In genomic region chr16:19700319-19700781, GRCh38 we compare ENCODE assay signal across 9 cellular contexts. TPM values are rescaled to one million over a fixed set of nuclear protein-coding genes. Genes with fewer than 3 reads are reported as not detected.
DNase-seq lines count a peak whose midpoint lies in the region; ATAC-seq and TF ChIP-seq lines count a peak whose summit lies in the region.
"Had no signal": no experiment of that assay in that cellular context is flagged by ENCODE, and none has a peak within 500 bp of the region (broad histone marks: within the 10 kb centered on the region; RNA-seq: fewer than 3 reads in every experiment).

No MANE protein-coding gene starts in this region.

- H3K4me1 ChIP-seq in CD4-positive, alpha-beta memory T cell (ENCODE audit: insufficient read depth, low read length): peaks cover 41% of the 10 kb centered on the region

- no peaks in the 10 kb centered on the region for H3K27me3 ChIP-seq in CD4-positive, alpha-beta memory T cell (ENCODE audit: insufficient read depth, low read length)
- H3K27me3 ChIP-seq in MG63: no peaks in the 10 kb centered on the region
- no peaks in the 10 kb centered on the region for H3K27me3 ChIP-seq in dorsolateral prefrontal cortex

- peaks cover 45 to 64% of the 10 kb centered on the region in 2 donors for H3K36me3 Mint-ChIP-seq in CD4-positive, alpha-beta memory T cell
- H3K36me3 Mint-ChIP-seq in osteocyte (ENCODE audit: unreplicated experiment): peaks cover 39% of the 10 kb centered on the region

- TF ChIP-seq CTCF in dorsolateral prefrontal cortex (IDR thresholded peaks at IDR 0.05 in 54 of 56, conservative IDR thresholded peaks at IDR 0.05 in 2 of 56; ENCODE audit: low read depth in 1 of 56, partially characterized antibody in 56 of 56): no peak
- no peak for TF ChIP-seq CTCF in osteocyte (IDR thresholded peaks at IDR 0.05)

- H3K36me3 ChIP-seq in CD4-positive, alpha-beta memory T cell (ENCODE audit: insufficient read depth, low read length): peaks cover 26% of the 10 kb centered on the region
- peaks cover 72% of the 10 kb centered on the region for H3K36me3 ChIP-seq in MG63

- H3K4me1 Mint-ChIP-seq in CD4-positive, alpha-beta memory T cell: peaks cover 30 to 57% (median 45%) of the 10 kb centered on the region in 4 donors
- peaks cover 36% of the 10 kb centered on the region for H3K4me1 Mint-ChIP-seq in osteocyte (ENCODE audit: unreplicated experiment)

- no peaks in the 10 kb centered on the region for H3K27me3 Mint-ChIP-seq in CD4-positive, alpha-beta memory T cell
- no peaks in the 10 kb centered on the region for H3K27me3 Mint-ChIP-seq in osteocyte (ENCODE audit: unreplicated experiment)

- H3K4me3 ChIP-seq in CD4-positive, alpha-beta memory T cell (ENCODE audit: low read length in 2 of 2): no peak overlapping the region
- H3K4me3 ChIP-seq in MG63 (no peak overlapping the region), dorsolateral prefrontal cortex (no peak overlapping the region)

- H3K9me3 ChIP-seq in CD4-positive, alpha-beta memory T cell (ENCODE audit: control insufficient read depth in 1 of 2, low read length in 2 of 2): no peaks in the 10 kb centered on the region
- no peaks in the 10 kb centered on the region for H3K9me3 ChIP-seq in MG63

- intact Hi-C loops in CD4-positive, alpha-beta memory T cell (cut with micrococcal nuclease): no loop called here
- intact Hi-C loops in dorsolateral prefrontal cortex (cut with DNase I): no loop called here

- no peaks in the 10 kb centered on the region for H3K9me3 Mint-ChIP-seq in CD4-positive, alpha-beta memory T cell
- H3K9me3 Mint-ChIP-seq in osteocyte (ENCODE audit: unreplicated experiment): no peaks in the 10 kb centered on the region

- ATAC-seq in HG02571 (IDR thresholded peaks at IDR 0.05; ENCODE audit: unreplicated experiment) (no peak), HG03432 (IDR thresholded peaks at IDR 0.05; ENCODE audit: unreplicated experiment) (no peak)

- POLR2A ChIA-PET in CD4-positive, alpha-beta memory T cell (lab: Charles Lee; ENCODE audit: partially characterized antibody): interaction anchor here (1.0 to 1.4 kb wide), 2 partner anchors 12 to 17 kb away, joined by 3 to 5 read pairs; partner anchors contain the start of genes IQCK and KNOP1

- no peak overlapping the region for H3K27ac ChIP-seq in CD4-positive, alpha-beta memory T cell (ENCODE audit: low read depth, low read length)
- peak overlapping the region; percentile 13 to 92 (median 83) for H3K27ac ChIP-seq in dorsolateral prefrontal cortex

- no peak overlapping the region for H3K4me3 Mint-ChIP-seq in CD4-positive, alpha-beta memory T cell
- no peak overlapping the region for H3K4me3 Mint-ChIP-seq in osteocyte (ENCODE audit: unreplicated experiment)

- CTCF ChIA-PET in CD4-positive, alpha-beta memory T cell (lab: Charles Lee; ENCODE audit: partially characterized antibody): interaction anchor here (1.0 kb wide), 1 partner anchor 145 kb away, joined by 3 read pairs; the partner anchor contains the start of gene VPS35L

- DNase-seq in CD4-positive, alpha-beta memory T cell: no peak
- DNase-seq in MG63 (peak; percentile 17), dorsolateral prefrontal cortex (no peak), osteocyte (ENCODE audit: extremely low spot score, unreplicated experiment) (no peak)
- no peak for DNase-seq in activated CD4-positive, CD25-positive, alpha-beta regulatory T cell treated with anti-CD3 and anti-CD28 coated beads, Interleukin-2, amount 50 U/mL, for 72 hours
- no peak for DNase-seq in activated CD4-positive, alpha-beta T cell treated with anti-CD3 and anti-CD28 coated beads, Interleukin-2, amount 50 U/mL, for 4 hours
- DNase-seq: effector memory CD4-positive, alpha-beta T cell had no signal

- H3K27ac Mint-ChIP-seq in CD4-positive, alpha-beta memory T cell: peak overlapping the region in 6 of 7 donors; percentile 46 to 72 (median 67)
- peak overlapping the region; percentile 69 for H3K27ac Mint-ChIP-seq in osteocyte (ENCODE audit: unreplicated experiment)

RNA-seq across cellular contexts. Expression of gene KNOP1, which starts 17.7 kb away (rescaled TPM):
- 10 to 100 TPM; 15.3 to 16.6 TPM for total RNA-seq in CD4-positive, alpha-beta memory T cell
- 10 to 100 TPM in 1 of 2 donors, 1 to 10 TPM in 1; 4.0 to 15.2 TPM for polyA plus RNA-seq in CD4-positive, alpha-beta memory T cell
- 15.1 and 15.2 TPM in 2 replicates for total RNA-seq in MG63 (2014; rRNA removed; shearing (Covaris generic); ENCODE audit: low replicate concordance)
- total RNA-seq in dorsolateral prefrontal cortex: 10 to 100 TPM; 13.0 to 94.8 (median 30.2) TPM
- 24.0 and 24.2 TPM in 2 replicates for total RNA-seq in osteocyte

RNA-seq across cellular contexts. Expression of gene IQCK, which starts 17.7 kb away (rescaled TPM):
- 1 to 10 TPM; 1.7 to 3.1 TPM for total RNA-seq in CD4-positive, alpha-beta memory T cell
- polyA plus RNA-seq in CD4-positive, alpha-beta memory T cell: 1 to 10 TPM; 1.3 to 4.1 TPM
- 7.1 and 11.6 TPM in 2 replicates for total RNA-seq in MG63 (2014; rRNA removed; shearing (Covaris generic); ENCODE audit: low replicate concordance)
- total RNA-seq in dorsolateral prefrontal cortex (10 to 100 TPM; 13.2 to 40.2 (median 23.3) TPM), osteocyte (5.3 and 5.8 TPM in 2 replicates)
